1 cellular context compared by ENCODE assay signal in genomic region chr11:78139422-78140391, GRCh38.
A peak's percentile ranks its signal among the peaks of the same experiment; 100 is the strongest.
TF ChIP-seq lines count a peak whose summit lies in the region.

Gene ALG8, minus strand, starts transcription at chr11:78139626. Its CDS starts 38 bp downstream, at chr11:78139588.

TF ChIP-seq in HepG2, 621 proteins besides CTCF, POLR2A, EP300 and RAD21 (continued from another document and continues in another):
- TF ChIP-seq HNF1A (IDR thresholded peaks at IDR 0.05; ENCODE audit: low read depth), result no peak
- no peak for TF ChIP-seq HNF1A (CRISPR knock-in tag; IDR thresholded peaks at IDR 0.05; ENCODE audit: borderline replicate concordance)
- TF ChIP-seq NFAT5 (CRISPR knock-in tag; IDR thresholded peaks at IDR 0.05), result no peak; the same call in 1 of the 2 replicates
- TF ChIP-seq ZNF609 (CRISPR knock-in tag; IDR thresholded peaks at IDR 0.05; ENCODE audit: borderline replicate concordance), result no peak; the same call in 1 of the 2 replicates
- TF ChIP-seq ZNF451 (CRISPR knock-in tag; IDR thresholded peaks at IDR 0.05), result no peak
- TF ChIP-seq ZNF101 (CRISPR knock-in tag; IDR thresholded peaks at IDR 0.05; ENCODE audit: borderline replicate concordance, low read depth), result no peak
- TF ChIP-seq RFX5 (IDR thresholded peaks at IDR 0.05; ENCODE audit: low read depth, low read length), result 0 out of 2 replicates have a peak, but pooled peaks have one; percentile 21
- no peak for TF ChIP-seq ZFX (CRISPR knock-in tag; IDR thresholded peaks at IDR 0.05; ENCODE audit: low read depth)
- 0 out of 2 replicates have a peak, but pooled peaks have one; percentile 46 for TF ChIP-seq ZNF879 (CRISPR knock-in tag; IDR thresholded peaks at IDR 0.05)
- peak; percentile 23; the same call in 1 of the 2 replicates for TF ChIP-seq LBX2 (CRISPR knock-in tag; IDR thresholded peaks at IDR 0.05; ENCODE audit: borderline replicate concordance)
- peak; percentile 86 for TF ChIP-seq ZNF772 (CRISPR knock-in tag; IDR thresholded peaks at IDR 0.05)
- no peak for TF ChIP-seq EHMT2 (IDR thresholded peaks at IDR 0.05; ENCODE audit: borderline replicate concordance, low read depth, low read length)
- peak; percentile 84; the same call in 1 of the 2 replicates for TF ChIP-seq YEATS2 (CRISPR knock-in tag; IDR thresholded peaks at IDR 0.05; ENCODE audit: borderline replicate concordance)
- TF ChIP-seq HNRNPK (IDR thresholded peaks at IDR 0.05; ENCODE audit: low read depth, low read length, poor library complexity, severe bottlenecking), result no peak
- TF ChIP-seq CBFB (CRISPR knock-in tag; IDR thresholded peaks at IDR 0.05), result peak; percentile 74
- peak; percentile 91 for TF ChIP-seq ZBTB38 (CRISPR knock-in tag; IDR thresholded peaks at IDR 0.05)
- no peak for TF ChIP-seq ZNF567 (CRISPR knock-in tag; IDR thresholded peaks at IDR 0.05; ENCODE audit: borderline replicate concordance)
- TF ChIP-seq NR3C1 (CRISPR knock-in tag; IDR thresholded peaks at IDR 0.05), result no peak
- peak; percentile 38; the same call in 1 of the 2 replicates for TF ChIP-seq HOXA5 (CRISPR knock-in tag; IDR thresholded peaks at IDR 0.05)
- peak; percentile 86; the same call in 1 of the 2 replicates for TF ChIP-seq ZNF225 (CRISPR knock-in tag; IDR thresholded peaks at IDR 0.05)
- peak; percentile 87 for TF ChIP-seq BRD4 (CRISPR knock-in tag; IDR thresholded peaks at IDR 0.05)
- peak; percentile 97 for TF ChIP-seq POLR2AphosphoS5 (IDR thresholded peaks at IDR 0.05; ENCODE audit: low read depth, low read length)
- peak; percentile 92 for TF ChIP-seq FOXC1 (CRISPR knock-in tag; IDR thresholded peaks at IDR 0.05; ENCODE audit: borderline replicate concordance)
- peak; percentile 53; the same call in 1 of the 2 replicates for TF ChIP-seq ZNF362 (CRISPR knock-in tag; IDR thresholded peaks at IDR 0.05; ENCODE audit: borderline replicate concordance)
- peak; percentile 92 for TF ChIP-seq ARID2 (CRISPR knock-in tag; IDR thresholded peaks at IDR 0.05; ENCODE audit: borderline replicate concordance)
- TF ChIP-seq NFYB (CRISPR knock-in tag; IDR thresholded peaks at IDR 0.05), result peak; percentile 78
- no peak for TF ChIP-seq FLYWCH1 (CRISPR knock-in tag; IDR thresholded peaks at IDR 0.05)
- no peak for TF ChIP-seq IKZF5 (CRISPR knock-in tag; IDR thresholded peaks at IDR 0.05)
- TF ChIP-seq KLF6 (CRISPR knock-in tag; IDR thresholded peaks at IDR 0.05), result no peak; the same call in 1 of the 2 replicates
- no peak; the same call in 1 of the 2 replicates for TF ChIP-seq HOMEZ (CRISPR knock-in tag; IDR thresholded peaks at IDR 0.05; ENCODE audit: low read depth)
- TF ChIP-seq PCBP2 (optimal IDR thresholded peaks at IDR 0.05; ENCODE audit: low read depth, low read length, poor library complexity, severe bottlenecking), result no peak
- peak; percentile 94; the same call in 1 of the 2 replicates for TF ChIP-seq SP140L (CRISPR knock-in tag; IDR thresholded peaks at IDR 0.05; ENCODE audit: borderline replicate concordance)
- TF ChIP-seq RARA (CRISPR knock-in tag; IDR thresholded peaks at IDR 0.05), result no peak; the same call in 1 of the 2 replicates
- TF ChIP-seq ZUFSP (CRISPR knock-in tag; IDR thresholded peaks at IDR 0.05; ENCODE audit: borderline replicate concordance), result no peak
- TF ChIP-seq IRF2 (CRISPR knock-in tag; IDR thresholded peaks at IDR 0.05), result peak; percentile 55; the same call in 1 of the 2 replicates
- peak in 1 of 2 experiments; percentile 71; a peak in 2 of 4 replicates for TF ChIP-seq ATF4 (CRISPR knock-in tag; IDR thresholded peaks at IDR 0.05)
- peak; percentile 30; the same call in 1 of the 2 replicates for TF ChIP-seq ZNF253 (CRISPR knock-in tag; IDR thresholded peaks at IDR 0.05; ENCODE audit: borderline replicate concordance)
